Comparison of ENCODE assay signal across 8 cellular contexts in genomic region chr16:89562027-89562599, GRCh38. TPM values are rescaled to one million over a fixed set of nuclear protein-coding genes. Genes with fewer than 3 reads are reported as not detected.
DNase-seq lines count a peak whose midpoint lies in the region; ATAC-seq and TF ChIP-seq lines count a peak whose summit lies in the region.

No MANE protein-coding gene starts in this region.

- ATAC-seq in Right ventricle myocardium superior (ENCODE audit: poor library complexity) (no peak), thoracic aorta (ENCODE audit: insufficient number of reproducible peaks, low FRiP score, low read depth) (no peak), HG02884 (IDR thresholded peaks at IDR 0.05; ENCODE audit: unreplicated experiment) (no peak)

- DNase-seq in cardiac muscle cell (ENCODE audit: low read depth in 1 of 2, low spot score in 1 of 2) (no peak), Right ventricle myocardium superior (no peak), thoracic aorta (ENCODE audit: low spot score) (no peak), DMS79 treated with DMSO at 0.1 percent for 48 hours (lab: John Stamatoyannopoulos, UW) (no peak), T1000 (lab: John Stamatoyannopoulos, UW) (no peak)
- peak; percentile 39 to 45 for DNase-seq in activated T-cell treated with anti-CD3 and anti-CD28 coated beads, Interleukin-2, amount 50 U/mL, for 48 hours

- H3K27ac ChIP-seq in cardiac muscle cell, result peak overlapping the region; percentile 50
- H3K27ac ChIP-seq in thoracic aorta, result no peak overlapping the region

- no peaks in the 10 kb centered on the region for H3K9me3 ChIP-seq in cardiac muscle cell (ENCODE audit: low read depth)
- H3K9me3 ChIP-seq in iPS-18c (ENCODE audit: control insufficient read depth, insufficient read depth, low read length), result peaks cover 2% of the 10 kb centered on the region
- H3K9me3 ChIP-seq in thoracic aorta, result no peaks in the 10 kb centered on the region

- H3K36me3 ChIP-seq in cardiac muscle cell (peaks cover 32% of the 10 kb centered on the region), thoracic aorta (peaks cover 28% of the 10 kb centered on the region)

- no peaks in the 10 kb centered on the region for H3K27me3 ChIP-seq in cardiac muscle cell
- H3K27me3 ChIP-seq in thoracic aorta (replicated peaks; ENCODE audit: insufficient read depth), result no peaks in the 10 kb centered on the region

- TF ChIP-seq CTCF in cardiac muscle cell (IDR thresholded peaks at IDR 0.05; ENCODE audit: low read depth, low read length) (no peak), thoracic aorta (IDR thresholded peaks at IDR 0.05) (no peak)

- peak overlapping the region; percentile 72 for H3K4me3 ChIP-seq in cardiac muscle cell
- peak overlapping the region; percentile 81 for H3K4me3 ChIP-seq in iPS-18c (ENCODE audit: insufficient read depth, low read depth, low read length)
- H3K4me3 ChIP-seq in thoracic aorta, result peak overlapping the region; percentile 82

- H3K4me1 ChIP-seq in cardiac muscle cell (ENCODE audit: low read depth) (peaks cover 20% of the 10 kb centered on the region), thoracic aorta (ENCODE audit: control insufficient read depth in 1 of 2, low read depth in 2 of 2) (peaks cover 24 to 54% of the 10 kb centered on the region in 2 donors)

- intact Hi-C loops in Right ventricle myocardium superior (cut with DNase I), result no loop called here

RNA-seq across cellular contexts. Expression of gene RPL13, which starts 1.6 kb away (rescaled TPM):
- 4,932 and 5,939 TPM in 2 replicates for total RNA-seq in cardiac muscle cell
- 1,293 and 1,556 TPM in 2 replicates for polyA plus RNA-seq in cardiac muscle cell
- 1,044 TPM for total RNA-seq in Right ventricle myocardium superior
- total RNA-seq in thoracic aorta, result 1,000 to 10,000 TPM; 3,914 to 4,192 TPM

RNA-seq across cellular contexts. Expression of gene CPNE7, which starts 13.4 kb away (rescaled TPM):
- total RNA-seq in cardiac muscle cell, result 0.88 and 2.2 TPM in 2 replicates
- polyA plus RNA-seq in cardiac muscle cell, result 1.6 and 7.0 TPM in 2 replicates
- not detected for total RNA-seq in Right ventricle myocardium superior
- not detected for total RNA-seq in thoracic aorta

RNA-seq across cellular contexts. Expression of gene DPEP1, which starts 51.3 kb away (rescaled TPM):
- total RNA-seq in cardiac muscle cell, result 0.78 and 2.2 TPM in 2 replicates
- polyA plus RNA-seq in cardiac muscle cell, result 0.64 and 2.1 TPM in 2 replicates
- total RNA-seq in Right ventricle myocardium superior, result not detected
- total RNA-seq in thoracic aorta, result not detected

RNA-seq across cellular contexts. Expression of gene SPG7, which starts 53.9 kb away (rescaled TPM):
- total RNA-seq in cardiac muscle cell (173 and 248 TPM in 2 replicates), Right ventricle myocardium superior (108 TPM), thoracic aorta (100 to 1,000 TPM; 214 to 333 TPM)
- polyA plus RNA-seq in cardiac muscle cell, result 99.1 and 110 TPM in 2 replicates

Comparison
In these comparisons a context has a peak if more than half of its experiments do, and no peak if none do; other contexts are left out.
1. DNase-seq: peak in activated T-cell treated with anti-CD3 and anti-CD28 coated beads, Interleukin-2, amount 50 U/mL, for 48 hours (2 of 2); none in cardiac muscle cell (0 of 2), Right ventricle myocardium superior (single experiment), thoracic aorta (single experiment), DMS79 treated with DMSO at 0.1 percent for 48 hours (single experiment) and T1000 (single experiment).
2. Peak in every context shown above with its lines, with median percentiles within 50 percentile points of each other: H3K4me3 ChIP-seq.